ENCODE assay signal across 11 cellular contexts in genomic region chr14:41650802-41651201, GRCh38. TPM values are rescaled to one million over a fixed set of nuclear protein-coding genes. Genes with fewer than 3 reads are reported as not detected.
"Had no signal": no experiment of that assay in that cellular context is flagged by ENCODE, and none has a peak within 500 bp of the region (broad histone marks: within the 10 kb centered on the region; RNA-seq: fewer than 3 reads in every experiment).

No MANE protein-coding gene starts in this region.

- H3K4me3 ChIP-seq: GM23248, GM23338, HAP-1 had no signal

- H3K9me3 Mint-ChIP-seq: GM23338, H9 had no signal

- H3K4me1 ChIP-seq: HAP-1 had no signal

- H3K4me3 Mint-ChIP-seq: GM23338, H9, HFFc6 had no signal

- ATAC-seq: GM23338, HCT116 had no signal

- H3K9me3 ChIP-seq: HAP-1 had no signal

- FAIRE-seq: H1, H54 had no signal

- H3K36me3 ChIP-seq: HAP-1 had no signal

- DNase-seq: GM23248, GOT3, H7, H9, HCEC 1CT, HFFc6 had no signal

- H3K27ac ChIP-seq: GM23248 had no signal

- H3K4me1 Mint-ChIP-seq: GM23338, H9 had no signal

- H3K9ac ChIP-seq: GM23248 had no signal

- H2AFZ ChIP-seq: GM23248, GM23338 had no signal

- H3K4me2 ChIP-seq: GM23338 had no signal

- H3K27ac Mint-ChIP-seq: GM23338, H9, HFFc6 had no signal

RNA-seq across cellular contexts. Expression of gene LRFN5, which starts 44.1 kb away (rescaled TPM):
- total RNA-seq: HFFc6 had no signal
